17 cellular contexts compared by ENCODE assay signal in the genomic region with DNA sequence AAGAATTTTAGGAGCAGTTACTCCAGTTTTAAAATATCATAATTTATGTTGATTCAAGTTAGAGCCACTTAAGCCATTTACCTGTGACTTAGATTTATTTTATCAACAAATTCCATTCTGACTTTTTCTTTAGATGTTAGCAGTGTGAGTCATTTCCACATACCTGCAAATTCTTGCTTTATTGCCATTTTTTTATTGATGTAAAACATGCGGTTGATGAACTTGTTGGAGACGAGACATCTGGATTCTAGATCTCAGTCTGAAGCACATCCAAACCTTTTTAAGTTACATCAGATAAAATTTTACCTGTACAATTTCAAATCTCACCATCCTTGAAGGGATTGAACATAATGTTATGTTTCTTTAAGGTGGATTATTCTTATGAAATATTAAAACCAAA.
DNase-seq lines count a peak whose midpoint lies in the region; ATAC-seq and TF ChIP-seq lines count a peak whose summit lies in the region.
"Had no signal": no experiment of that assay in that cellular context is flagged by ENCODE, and none has a peak within 500 bp of the region (broad histone marks: within the 10 kb centered on the region; RNA-seq: fewer than 3 reads in every experiment).

No MANE protein-coding gene starts in this region.

- H3K36me3 ChIP-seq in RWPE2 (ENCODE audit: low read depth) (no peaks in the 10 kb centered on the region), esophagus muscularis mucosa (no peaks in the 10 kb centered on the region)

- no peak for TF ChIP-seq EP300 in esophagus muscularis mucosa (IDR thresholded peaks at IDR 0.05)

- peak overlapping the region; percentile 86 for H3K27ac ChIP-seq in RWPE2 (ENCODE audit: poor library complexity, severe bottlenecking)
- peak overlapping the region; percentile 25 for H3K27ac ChIP-seq in epithelial cell of prostate
- H3K27ac ChIP-seq in esophagus muscularis mucosa (replicated peaks in 1 of 4), result no peak overlapping the region
- H3K27ac ChIP-seq: C4-2B, GM23248, HL-60 had no signal

- peak; percentile 78 for ATAC-seq in RWPE2 (ENCODE audit: low read depth)

- DNase-seq in LoVo (ENCODE audit: low spot score) (peak; percentile 1), RWPE2 (ENCODE audit: low spot score) (no peak), epithelial cell of prostate (ENCODE audit: low read depth, low spot score) (no peak), renal cortical epithelial cell (ENCODE audit: low read depth) (peak; percentile 26), esophagus muscularis mucosa (ENCODE audit: extremely low spot score) (no peak), middle frontal gyrus (ENCODE audit: extremely low spot score, low spot score) (no peak), NCI-H82 treated with DMSO at 0.1 percent for 48 hours (lab: John Stamatoyannopoulos, UW; ENCODE audit: unreplicated experiment) (no peak)
- DNase-seq: ACHN; Caco-2; CD4-positive, alpha-beta T cell; DMS79; GDM1; GM23248; HCEC 1CT; IMR-90 had no signal

- 53% methylated on average over 2 of the region's 2 CpGs for WGBS in esophagus muscularis mucosa

- TF ChIP-seq CTCF in RWPE2 (IDR thresholded peaks at IDR 0.05; ENCODE audit: poor library complexity, severe bottlenecking) (no peak), esophagus muscularis mucosa (IDR thresholded peaks at IDR 0.05) (no peak)

- no peaks in the 10 kb centered on the region for H3K9me3 ChIP-seq in RWPE2 (ENCODE audit: severe bottlenecking)
- no peaks in the 10 kb centered on the region for H3K9me3 ChIP-seq in esophagus muscularis mucosa
- H3K9me3 ChIP-seq: Caco-2 had no signal

- intact Hi-C loops in esophagus muscularis mucosa (cut with DNase I), result no loop called here

- H3K4me3 ChIP-seq in RWPE2 (ENCODE audit: severe bottlenecking) (no peak overlapping the region), esophagus muscularis mucosa (no peak overlapping the region)
- H3K4me3 ChIP-seq: GM23248 had no signal

- peaks cover 28% of the 10 kb centered on the region for H3K4me1 ChIP-seq in RWPE2 (ENCODE audit: insufficient read depth, poor library complexity, severe bottlenecking)
- H3K4me1 ChIP-seq in esophagus muscularis mucosa, result no peaks in the 10 kb centered on the region
- H3K4me1 ChIP-seq: Caco-2 had no signal

- TF ChIP-seq POLR2A in esophagus muscularis mucosa (IDR thresholded peaks at IDR 0.05; ENCODE audit: low read depth), result no peak

- no peaks in the 10 kb centered on the region for H3K27me3 ChIP-seq in RWPE2 (ENCODE audit: insufficient read depth, poor library complexity, severe bottlenecking)
- H3K27me3 ChIP-seq in esophagus muscularis mucosa, result no peaks in the 10 kb centered on the region

Comparison
In these comparisons a context has a peak if more than half of its experiments do, and no peak if none do; other contexts are left out.
1. DNase-seq: peak in LoVo (single experiment) and renal cortical epithelial cell (single experiment); none in RWPE2 (single experiment), epithelial cell of prostate (single experiment), esophagus muscularis mucosa (single experiment), middle frontal gyrus (single experiment) and NCI-H82 treated with DMSO at 0.1 percent for 48 hours (single experiment).
2. H3K27ac ChIP-seq: peak in RWPE2 (single experiment) and epithelial cell of prostate (single experiment); none in esophagus muscularis mucosa (0 of 4).